Comparison of ENCODE assay signal across 8 cellular contexts in the genomic region with DNA sequence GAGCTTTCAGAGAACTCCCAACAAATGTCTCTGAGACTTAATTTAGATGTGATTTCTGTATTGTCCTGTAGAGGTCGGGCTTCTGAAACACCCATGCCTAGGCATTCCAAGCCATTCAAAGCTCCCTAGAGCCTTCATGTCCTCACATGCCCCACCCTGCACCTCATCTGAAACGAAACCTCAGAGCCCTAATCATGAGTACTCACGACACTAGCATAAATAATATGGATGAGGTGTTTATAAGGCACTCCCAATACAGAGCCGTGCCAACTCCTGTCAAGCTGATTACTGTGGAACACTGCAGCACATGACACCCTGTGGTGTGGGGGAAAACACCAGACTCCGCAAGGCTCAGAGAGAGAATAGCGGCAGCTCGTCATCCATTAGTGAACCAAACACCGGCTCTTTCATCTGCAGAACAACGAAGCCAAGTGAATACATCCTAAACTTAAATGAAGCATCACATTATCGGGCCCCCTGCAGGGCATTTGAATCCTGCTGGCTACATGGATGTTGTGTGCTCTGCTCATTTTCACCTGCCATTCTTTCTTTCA.
DNase-seq lines count a peak whose midpoint lies in the region; ATAC-seq and TF ChIP-seq lines count a peak whose summit lies in the region.

No MANE protein-coding gene starts in this region.

- no peak overlapping the region for H3K27ac ChIP-seq in transverse colon

- no peak overlapping the region for H3K27ac Mint-ChIP-seq in MCF 10A (ENCODE audit: low read depth, unreplicated experiment)

- no peaks in the 10 kb centered on the region for H3K36me3 Mint-ChIP-seq in MCF 10A (ENCODE audit: insufficient read depth, unreplicated experiment)

- WGBS in transverse colon (ENCODE audit: low coverage in 1 of 2), 2 donors = 4 to 50% methylated on average over 3 to 10 of the region's 10 CpGs

- H3K36me3 ChIP-seq in transverse colon = no peaks in the 10 kb centered on the region

- DNase-seq in C1 segment of cervical spinal cord (lab: John Stamatoyannopoulos, UW) (peak in 8 of 14 donors; percentile 4 to 46 (median 13)), NCI-H460 (ENCODE audit: extremely low read depth, low read depth) (peak; percentile 37), MCF 10A (ENCODE audit: unreplicated experiment) (peak; percentile 74), kidney glomerular epithelial cell (lab: John Stamatoyannopoulos, UW) (peak; percentile 17), transverse colon (no peak), posterior vena cava (ENCODE audit: low spot score) (no peak)

- H3K27me3 Mint-ChIP-seq in MCF 10A (ENCODE audit: insufficient read depth, unreplicated experiment) = no peaks in the 10 kb centered on the region

- no peaks in the 10 kb centered on the region for H3K9me3 Mint-ChIP-seq in MCF 10A (ENCODE audit: unreplicated experiment)

- H3K27me3 ChIP-seq in transverse colon = no peaks in the 10 kb centered on the region

- no peaks in the 10 kb centered on the region for H3K9me3 ChIP-seq in transverse colon

- TF ChIP-seq EP300 in transverse colon (IDR thresholded peaks at IDR 0.05; ENCODE audit: low read depth) = no peak

- CTCF ChIA-PET in MCF 10A (lab: Yijun Ruan, JAX) = interaction anchor here (0.6 to 4.5 kb wide), 46 partner anchors 9 to 1832 kb away, joined by 3 to 35 read pairs (median 4); no protein-coding TSS in a partner anchor

- TF ChIP-seq CTCF in MCF 10A (IDR thresholded peaks at IDR 0.05; ENCODE audit: unreplicated experiment) (peak; percentile 49), transverse colon (IDR thresholded peaks at IDR 0.05) (peak; percentile 37 to 56 (median 47))

- intact Hi-C loops in MCF 10A (cut with micrococcal nuclease) = loop anchor here (1.0 to 10.0 kb wide), 4 partner anchors 81 to 402 kb away; no protein-coding TSS in a partner anchor
- intact Hi-C loops in transverse colon (cut with DNase I; ENCODE audit: low total_unique reads) = no loop called here
- intact Hi-C loops in posterior vena cava (cut with DNase I) = no loop called here

- POLR2A ChIA-PET in MCF 10A (lab: Yijun Ruan, JAX) = interaction anchor here (0.6 to 1.4 kb wide), 3 partner anchors 27 to 1630 kb away, joined by 3 to 4 read pairs (median 3); no protein-coding TSS in a partner anchor

- no peak for TF ChIP-seq POLR2A in transverse colon (IDR thresholded peaks at IDR 0.05)

- no TSS peak for BruUV-seq in MCF 10A (replicated peaks; lab: Mats Ljungman, UMichigan)

- H3K4me3 ChIP-seq in transverse colon = no peak overlapping the region

- in situ Hi-C loops in transverse colon (cut with MboI; ENCODE audit: low pct_ligation_motif_present in 1 of 4, low pct_unique_long_range_greater_than_20kb in 1 of 4, low sequenced_read_pairs in 3 of 4) = no loop called here

- H3K4me3 Mint-ChIP-seq in MCF 10A (ENCODE audit: unreplicated experiment) = no peak overlapping the region

- peaks cover 6% of the 10 kb centered on the region for H3K4me1 Mint-ChIP-seq in MCF 10A (ENCODE audit: insufficient read depth, unreplicated experiment)

- peaks cover 0 to 4% (median 1%) of the 10 kb centered on the region in 4 donors for H3K4me1 ChIP-seq in transverse colon

- ATAC-seq in GM18858 (IDR thresholded peaks at IDR 0.05; ENCODE audit: unreplicated experiment) (peak; percentile 80), HG03378 (IDR thresholded peaks at IDR 0.05; ENCODE audit: unreplicated experiment) (peak; percentile 62)

Comparison
In these comparisons a context has a peak if more than half of its experiments do, and no peak if none do; other contexts are left out.
1. DNase-seq: peak in C1 segment of cervical spinal cord (8 of 14), NCI-H460 (single experiment), MCF 10A (single experiment) and kidney glomerular epithelial cell (single experiment); none in transverse colon (single experiment) and posterior vena cava (single experiment).